9 cellular contexts compared by ENCODE assay signal in the genomic region with DNA sequence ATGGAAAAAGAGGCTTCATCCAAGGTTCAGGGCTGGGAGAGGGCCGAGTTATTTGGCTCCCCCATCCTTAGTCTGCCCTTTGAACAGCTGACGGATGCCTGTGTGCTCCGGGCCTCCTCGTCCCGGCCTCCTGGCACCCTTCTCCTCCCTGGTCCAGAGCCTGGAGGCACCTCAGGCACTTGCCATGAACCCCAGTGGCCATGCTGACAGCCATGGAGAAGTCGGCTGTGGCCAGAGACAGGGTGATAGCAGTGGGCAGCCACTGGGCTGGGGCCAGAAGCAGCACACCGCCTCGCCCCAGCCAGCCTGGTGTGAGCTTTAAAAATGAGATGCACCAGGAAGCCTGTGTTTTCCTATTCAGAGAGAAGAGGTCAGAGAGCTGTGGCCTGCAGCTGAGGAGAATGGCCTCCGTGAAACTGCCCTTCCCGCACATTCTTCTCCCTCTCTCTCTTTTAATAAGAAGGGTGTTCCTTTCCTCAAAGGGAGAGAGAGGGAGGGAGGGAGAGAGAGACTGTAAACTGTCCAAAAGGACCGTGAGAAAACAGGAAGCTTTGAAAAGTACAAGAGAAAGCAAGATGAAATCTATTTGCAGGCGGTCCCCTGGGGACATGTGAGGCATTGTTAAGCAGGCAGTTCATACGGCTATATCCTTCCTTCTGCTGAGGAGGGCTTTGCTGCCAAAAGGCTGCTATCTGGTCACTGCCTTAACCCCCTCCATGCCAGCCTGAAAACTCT.
DNase-seq lines count a peak whose midpoint lies in the region; ATAC-seq lines count a peak whose summit lies in the region.
"Had no signal": no experiment of that assay in that cellular context is flagged by ENCODE, and none has a peak within 500 bp of the region (broad histone marks: within the 10 kb centered on the region; RNA-seq: fewer than 3 reads in every experiment).

No MANE protein-coding gene starts in this region.

- peak; percentile 22 for DNase-seq in NOMO-1 treated with DMSO at 0.1 percent for 48 hours (lab: John Stamatoyannopoulos, UW; ENCODE audit: unreplicated experiment)
- no peak for DNase-seq in NOMO-1 treated with dmso at 0.1 percent for 144 hours (lab: John Stamatoyannopoulos, UW; ENCODE audit: unreplicated experiment)
- DNase-seq in amniotic epithelial cell (ENCODE audit: low read depth), result peak; percentile 50
- DNase-seq in hepatic stellate cell (ENCODE audit: low spot score), result peak; percentile 79
- DNase-seq in stimulated activated naive CD4-positive, alpha-beta T cell treated with Interleukin-2 at 50 U/mL for 16 hours (lab: John Stamatoyannopoulos, UW), result no peak
- no peak for DNase-seq in NCI-H187 treated with DMSO at 0.1 percent for 48 hours (lab: John Stamatoyannopoulos, UW)
- DNase-seq: CD4-positive, CD25-positive, alpha-beta regulatory T cell had no signal

- peaks cover 42% of the 10 kb centered on the region for H3K4me1 Mint-ChIP-seq in stimulated activated memory B cell treated with anti-CD40 and anti-IgM and Interleukin-4, amounts not matched to agents 10 μg/mL and 1 μg/mL and 100 μg/mL, for 72 hours
- H3K4me1 Mint-ChIP-seq: CD4-positive, CD25-positive, alpha-beta regulatory T cell had no signal

- no peaks in the 10 kb centered on the region for H3K27me3 Mint-ChIP-seq in stimulated activated memory B cell treated with anti-CD40 and anti-IgM and Interleukin-4, amounts not matched to agents 10 μg/mL and 1 μg/mL and 100 μg/mL, for 72 hours
- H3K27me3 Mint-ChIP-seq: CD4-positive, CD25-positive, alpha-beta regulatory T cell had no signal

- peak; percentile 86 for ATAC-seq in HG03139 (IDR thresholded peaks at IDR 0.05; ENCODE audit: unreplicated experiment)
- peak; percentile 84 for ATAC-seq in stimulated activated memory B cell treated with anti-CD40 and anti-IgM and Interleukin-4, amounts not matched to agents 10 μg/mL and 1 μg/mL and 100 μg/mL, for 72 hours

- no peaks in the 10 kb centered on the region for H3K36me3 Mint-ChIP-seq in stimulated activated memory B cell treated with anti-CD40 and anti-IgM and Interleukin-4, amounts not matched to agents 10 μg/mL and 1 μg/mL and 100 μg/mL, for 72 hours
- H3K36me3 Mint-ChIP-seq: CD4-positive, CD25-positive, alpha-beta regulatory T cell had no signal

- peak overlapping the region; percentile 66 for H3K4me3 Mint-ChIP-seq in stimulated activated memory B cell treated with anti-CD40 and anti-IgM and Interleukin-4, amounts not matched to agents 10 μg/mL and 1 μg/mL and 100 μg/mL, for 72 hours
- H3K4me3 Mint-ChIP-seq: CD4-positive, CD25-positive, alpha-beta regulatory T cell had no signal

- no peaks in the 10 kb centered on the region for H3K9me3 Mint-ChIP-seq in stimulated activated memory B cell treated with anti-CD40 and anti-IgM and Interleukin-4, amounts not matched to agents 10 μg/mL and 1 μg/mL and 100 μg/mL, for 72 hours
- H3K9me3 Mint-ChIP-seq: CD4-positive, CD25-positive, alpha-beta regulatory T cell had no signal

- H3K27ac Mint-ChIP-seq in stimulated activated memory B cell treated with anti-CD40 and anti-IgM and Interleukin-4, amounts not matched to agents 10 μg/mL and 1 μg/mL and 100 μg/mL, for 72 hours, result peak overlapping the region; percentile 93
- H3K27ac Mint-ChIP-seq: CD4-positive, CD25-positive, alpha-beta regulatory T cell had no signal

Comparison
In these comparisons a context has a peak if more than half of its experiments do, and no peak if none do; other contexts are left out.
1. DNase-seq: peak in NOMO-1 treated with DMSO at 0.1 percent for 48 hours (single experiment), amniotic epithelial cell (single experiment) and hepatic stellate cell (single experiment); none in NOMO-1 treated with dmso at 0.1 percent for 144 hours (single experiment), stimulated activated naive CD4-positive, alpha-beta T cell treated with Interleukin-2 at 50 U/mL for 16 hours (single experiment) and NCI-H187 treated with DMSO at 0.1 percent for 48 hours (single experiment).